17 cellular contexts compared by ENCODE assay signal in genomic region chr13:102443234-102443633, GRCh38. TPM values are rescaled to one million over a fixed set of nuclear protein-coding genes. Genes with fewer than 3 reads are reported as not detected.
"Had no signal": no experiment of that assay in that cellular context is flagged by ENCODE, and none has a peak within 500 bp of the region (broad histone marks: within the 10 kb centered on the region; RNA-seq: fewer than 3 reads in every experiment).

No MANE protein-coding gene starts in this region.

- H3K9me3 ChIP-seq: stomach, testis, upper lobe of right lung had no signal

- H3K27me3 Mint-ChIP-seq: progenitor cell of endocrine pancreas had no signal

- H3K27ac ChIP-seq: epithelial cell of prostate, spleen, stomach, testis, upper lobe of right lung had no signal

- H3K4me1 ChIP-seq: spleen, testis, upper lobe of right lung had no signal

- H3K36me3 ChIP-seq: spleen, stomach, upper lobe of right lung had no signal

- ATAC-seq: activated T-helper 17 cell treated with anti-CD3 and anti-CD28 coated beads, Interleukin-2, amount 50 U/mL, for 72 hours; sciatic nerve; upper lobe of right lung had no signal

- H3K27ac Mint-ChIP-seq: activated T-helper 17 cell treated with anti-CD3 and anti-CD28 coated beads, Interleukin-2, amount 50 U/mL, for 72 hours; progenitor cell of endocrine pancreas had no signal

- H3K4me3 ChIP-seq: spleen, stomach, testis, upper lobe of right lung had no signal

- H3K4me1 Mint-ChIP-seq: activated T-helper 17 cell treated with anti-CD3 and anti-CD28 coated beads, Interleukin-2, amount 50 U/mL, for 72 hours; nephron had no signal

- DNase-seq: activated CD4-positive, alpha-beta T cell treated with anti-CD3 and anti-CD28 coated beads, Interleukin-2, amount 50 U/mL, for 48 hours; activated naive CD4-positive, alpha-beta T cell treated with Interleukin-2 at 50 U/mL for 16 hours; anterior cingulate cortex; cerebellar nuclear complex; effector memory CD4-positive, alpha-beta T cell; foreskin melanocyte; kidney glomerular epithelial cell; spleen; stomach; T1000; testis; upper lobe of right lung had no signal

- H3K27me3 ChIP-seq: stomach, testis, upper lobe of right lung had no signal

- H3K9me3 Mint-ChIP-seq: activated T-helper 17 cell treated with anti-CD3 and anti-CD28 coated beads, Interleukin-2, amount 50 U/mL, for 72 hours had no signal

- H3K4me3 Mint-ChIP-seq: activated T-helper 17 cell treated with anti-CD3 and anti-CD28 coated beads, Interleukin-2, amount 50 U/mL, for 72 hours; nephron had no signal

RNA-seq across cellular contexts. Expression of gene FGF14, which starts 41.4 kb away (rescaled TPM):
- total RNA-seq: activated T-helper 17 cell treated with anti-CD3 and anti-CD28 coated beads, Interleukin-2, amount 50 U/mL, for 72 hours had no signal
